ENCODE assay signal across 25 cellular contexts in the genomic region with DNA sequence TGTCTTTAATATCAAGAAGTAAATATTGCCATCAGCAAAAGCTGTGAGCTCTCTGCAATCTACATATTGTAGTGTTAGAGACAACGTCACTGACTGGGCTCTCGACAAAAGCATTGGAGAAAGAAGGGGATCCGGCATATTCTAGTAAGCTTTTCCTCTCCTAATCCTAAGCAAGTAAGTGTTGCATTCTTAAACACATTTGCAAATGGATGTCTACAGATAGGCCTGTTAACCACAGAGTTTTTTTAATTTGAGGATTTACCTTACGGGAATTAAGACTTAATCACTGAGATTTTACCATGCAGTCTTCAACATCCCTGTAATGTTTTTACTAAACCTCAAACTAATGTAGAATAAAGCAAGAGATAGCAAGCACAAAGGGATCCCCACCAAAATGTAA.
A peak's percentile ranks its signal among the peaks of the same experiment; 100 is the strongest.
DNase-seq lines count a peak whose midpoint lies in the region; ATAC-seq, FAIRE-seq and TF ChIP-seq lines count a peak whose summit lies in the region.
"Had no signal": no experiment of that assay in that cellular context is flagged by ENCODE, and none has a peak within 500 bp of the region (broad histone marks: within the 10 kb centered on the region; RNA-seq: fewer than 3 reads in every experiment).

No MANE protein-coding gene starts in this region.

- H3K4me3 Mint-ChIP-seq in brain: no peak overlapping the region

- H2BK5ac ChIP-seq in mesendoderm (ENCODE audit: low read length): peak overlapping the region; percentile 32

- H3K4me1 ChIP-seq in HUES64 (ENCODE audit: insufficient read depth, low read length): peaks cover 46% of the 10 kb centered on the region
- H3K4me1 ChIP-seq in mesendoderm (ENCODE audit: control insufficient read depth, low read depth, low read length): peaks cover 20% of the 10 kb centered on the region

- no peak overlapping the region for H3K4me2 ChIP-seq in mesendoderm (ENCODE audit: low read length)

- H4K8ac ChIP-seq in mesendoderm (ENCODE audit: low read depth, low read length): no peak overlapping the region

- TF ChIP-seq CTCF in D721Med (IDR thresholded peaks at IDR 0.05; ENCODE audit: insufficient read depth, missing control alignments): no peak
- TF ChIP-seq CTCF in brain (conservative IDR thresholded peaks at IDR 0.05): no peak

- H3K27me3 Mint-ChIP-seq in brain: peaks cover 3% of the 10 kb centered on the region

- peak overlapping the region; percentile 58 for H3K56ac ChIP-seq in mesendoderm (ENCODE audit: low read length)

- no peaks in the 10 kb centered on the region for H3K79me1 ChIP-seq in mesendoderm (ENCODE audit: low read length)

- H3K27ac Mint-ChIP-seq in brain: peak overlapping the region in 4 of 5 experiments; percentile 5 to 78 (median 28)

- no peaks in the 10 kb centered on the region for H3K79me2 ChIP-seq in mesendoderm (ENCODE audit: control insufficient read depth, insufficient read depth, low read length)

- no peak overlapping the region for H4K5ac ChIP-seq in mesendoderm (ENCODE audit: low read length)

- no peaks in the 10 kb centered on the region for H3K9me3 ChIP-seq in HUES64 (ENCODE audit: insufficient read depth, low read depth, low read length)
- H3K9me3 ChIP-seq: BE2C had no signal

- H3K27me3 ChIP-seq in HUES64 (ENCODE audit: insufficient read depth, low read length) (no peaks in the 10 kb centered on the region), mesendoderm (ENCODE audit: insufficient read depth, low read length, poor library complexity) (no peaks in the 10 kb centered on the region)
- H3K27me3 ChIP-seq: BE2C had no signal

- 0 out of 2 replicates have a peak overlapping the region, but pooled peaks have one; percentile 8 for H3K9ac ChIP-seq in HUES64 (ENCODE audit: low read depth, low read length)
- H3K9ac ChIP-seq in mesendoderm (ENCODE audit: low read length): peak overlapping the region; percentile 15

- no peak overlapping the region for H3K23ac ChIP-seq in mesendoderm (ENCODE audit: low read length)

- ATAC-seq in GM21447 (IDR thresholded peaks at IDR 0.05; ENCODE audit: unreplicated experiment) (no peak), HG02870 (IDR thresholded peaks at IDR 0.05; ENCODE audit: unreplicated experiment) (no peak), HG03469 (IDR thresholded peaks at IDR 0.05; ENCODE audit: unreplicated experiment) (no peak)
- ATAC-seq: PC-3, SK-N-SH treated with all-trans-retinoic acid at 6 μM for 48 hours had no signal

- peak; percentile 81 for FAIRE-seq in D721Med (lab: Jason Lieb, UNC)
- FAIRE-seq: GM12892, H54 had no signal

- no peak overlapping the region for H3K4ac ChIP-seq in mesendoderm (ENCODE audit: low read depth, low read length)

- DNase-seq in D721Med (ENCODE audit: insufficient read length, low spot score) (no peak), mesendoderm (peak; percentile 62), globus pallidus (ENCODE audit: low spot score) (no peak)
- DNase-seq: 8988T, ACHN, BE2C, Calu3, DMS153, DND-41, KBM-7, MV-4-11, NCI-H1105, NCI-H146, NCI-H2029, NCI-H2227 treated with DMSO at 0.1 percent for 48 hours, PC-3 had no signal

- H2BK120ac ChIP-seq in mesendoderm (ENCODE audit: low read depth, low read length): no peak overlapping the region

- peaks cover 76% of the 10 kb centered on the region for H3K4me1 Mint-ChIP-seq in brain

- H2BK15ac ChIP-seq in mesendoderm (replicated peaks; ENCODE audit: low read depth): no peak overlapping the region

- no peaks in the 10 kb centered on the region for H3K36me3 Mint-ChIP-seq in brain

- no peaks in the 10 kb centered on the region for H3K9me3 Mint-ChIP-seq in brain

- H2AK5ac ChIP-seq in mesendoderm (ENCODE audit: low read length): no peak overlapping the region

- H3K27ac ChIP-seq in HUES64 (ENCODE audit: low read depth, low read length) (peak overlapping the region; percentile 58), mesendoderm (ENCODE audit: low read depth, low read length) (peak overlapping the region; percentile 76)
- H3K27ac ChIP-seq: HL-60 had no signal

- WGBS in HUES64: 33% methylated on average over 4 of the region's 4 CpGs
- WGBS in mesendoderm (ENCODE audit: extremely low coverage, insufficient coverage, low lambda C conversion rate): no CpG with 5 or more reads among the region's 4 CpGs

- peak overlapping the region; percentile 28 for H3K18ac ChIP-seq in mesendoderm (ENCODE audit: low read length)

- H3K4me3 ChIP-seq in HUES64 (ENCODE audit: low read length) (no peak overlapping the region), mesendoderm (ENCODE audit: low read length) (no peak overlapping the region)

- no peaks in the 10 kb centered on the region for H3K36me3 ChIP-seq in HUES64 (ENCODE audit: insufficient read depth, low read length)
- no peaks in the 10 kb centered on the region for H3K36me3 ChIP-seq in mesendoderm (ENCODE audit: control insufficient read depth, insufficient read depth, low read length)
- H3K36me3 ChIP-seq: BE2C had no signal
